1 cellular context compared by ENCODE assay signal in genomic region chr6:14464049-14464448, GRCh38.
TF ChIP-seq lines count a peak whose summit lies in the region.

No MANE protein-coding gene starts in this region.

TF ChIP-seq in K562, 482 proteins besides CTCF, POLR2A, EP300 and RAD21 (continued from another document and continues in another):
- TF ChIP-seq ZNF609 (CRISPR knock-in tag; IDR thresholded peaks at IDR 0.05; ENCODE audit: borderline replicate concordance) (no peak), BACH1 (tag; IDR thresholded peaks at IDR 0.05) (peak; percentile 76), ZNF316 (IDR thresholded peaks at IDR 0.05) (peak; percentile 99), ZNF239 (CRISPR knock-in tag; IDR thresholded peaks at IDR 0.05) (no peak), VEZF1 (CRISPR knock-in tag; IDR thresholded peaks at IDR 0.05) (peak; percentile 51; the same call in 1 of the 2 replicates), TAL1 (IDR thresholded peaks at IDR 0.05) (peak; percentile 26; the same call in 1 of the 2 replicates), RBM25 (IDR thresholded peaks at IDR 0.05; ENCODE audit: low read depth, low read length, severe bottlenecking) (no peak), ELF2 (CRISPR knock-in tag; IDR thresholded peaks at IDR 0.05) (no peak), PHB (CRISPR knock-in tag; IDR thresholded peaks at IDR 0.05) (no peak), RCOR1 (IDR thresholded peaks at IDR 0.05; ENCODE audit: borderline replicate concordance in 1 of 2, low read depth in 2 of 2, low read length in 2 of 2) (peak in 1 of 2 experiments; percentile 78; a peak in 1 of 4 replicates), ZNF175 (CRISPR knock-in tag; IDR thresholded peaks at IDR 0.05; ENCODE audit: low read depth) (no peak), CHCHD3 (CRISPR knock-in tag; IDR thresholded peaks at IDR 0.05) (no peak), ELK1 (CRISPR knock-in tag; IDR thresholded peaks at IDR 0.05) (no peak), E2F4 (CRISPR knock-in tag; IDR thresholded peaks at IDR 0.05; ENCODE audit: low read depth) (no peak), RBM15 (IDR thresholded peaks at IDR 0.05; ENCODE audit: insufficient read depth, low read length) (no peak), PKNOX1 (IDR thresholded peaks at IDR 0.05) (no peak), ZNF24 (IDR thresholded peaks at IDR 0.05) (no peak), TFAP4 (CRISPR knock-in tag; IDR thresholded peaks at IDR 0.05; ENCODE audit: borderline replicate concordance) (peak; percentile 43), ZBTB43 (CRISPR knock-in tag; IDR thresholded peaks at IDR 0.05) (no peak), HDAC8 (tag; IDR thresholded peaks at IDR 0.05) (no peak), ZNF274 (IDR thresholded peaks at IDR 0.05; ENCODE audit: borderline replicate concordance, low read depth, low read length) (no peak), LARP7 (IDR thresholded peaks at IDR 0.05) (no peak), KLF10 (CRISPR knock-in tag; IDR thresholded peaks at IDR 0.05) (no peak), ZNF23 (CRISPR knock-in tag; IDR thresholded peaks at IDR 0.05) (no peak), NEUROD1 (IDR thresholded peaks at IDR 0.05; ENCODE audit: borderline replicate concordance, low read depth, low read length, partially characterized antibody) (no peak), FOXO4 (CRISPR knock-in tag; IDR thresholded peaks at IDR 0.05) (no peak), SMARCC2 (IDR thresholded peaks at IDR 0.05; ENCODE audit: low read depth) (no peak), C11orf30 (IDR thresholded peaks at IDR 0.05; ENCODE audit: low read depth) (peak; percentile 99), HOMEZ (CRISPR knock-in tag; IDR thresholded peaks at IDR 0.05) (no peak), SMARCA5 (IDR thresholded peaks at IDR 0.05) (no peak), ZNF277 (CRISPR knock-in tag; IDR thresholded peaks at IDR 0.05; ENCODE audit: borderline replicate concordance) (no peak), MTF1 (CRISPR knock-in tag; IDR thresholded peaks at IDR 0.05; ENCODE audit: borderline replicate concordance) (no peak), CLOCK (CRISPR knock-in tag; IDR thresholded peaks at IDR 0.05; ENCODE audit: borderline replicate concordance) (no peak), ZNF436 (CRISPR knock-in tag; IDR thresholded peaks at IDR 0.05) (no peak), MYBL2 (IDR thresholded peaks at IDR 0.05; ENCODE audit: low read depth) (no peak; the same call in 1 of the 2 replicates), MYBL2 (CRISPR knock-in tag; IDR thresholded peaks at IDR 0.05; ENCODE audit: borderline replicate concordance) (no peak), GTF2F1 (IDR thresholded peaks at IDR 0.05; ENCODE audit: low read depth, low read length) (no peak), ZNF121 (CRISPR knock-in tag; conservative IDR thresholded peaks at IDR 0.05) (no peak), THRAP3 (IDR thresholded peaks at IDR 0.05; ENCODE audit: borderline replicate concordance) (no peak), NRF1 (conservative IDR thresholded peaks at IDR 0.05 in 1 of 2, IDR thresholded peaks at IDR 0.05 in 1 of 2) (no peak), SETDB1 (IDR thresholded peaks at IDR 0.05; ENCODE audit: low read length) (no peak), ZNF347 (CRISPR knock-in tag; IDR thresholded peaks at IDR 0.05; ENCODE audit: low read depth) (no peak), ELF1 (tag; IDR thresholded peaks at IDR 0.05) (no peak), PTTG1 (tag; IDR thresholded peaks at IDR 0.05; ENCODE audit: low read depth) (no peak), KAT7 (CRISPR knock-in tag; IDR thresholded peaks at IDR 0.05; ENCODE audit: borderline replicate concordance) (no peak), ZNF695 (CRISPR knock-in tag; IDR thresholded peaks at IDR 0.05) (no peak), PPARD (CRISPR knock-in tag; IDR thresholded peaks at IDR 0.05) (no peak), MAZ (CRISPR knock-in tag; conservative IDR thresholded peaks at IDR 0.05 in 1 of 2, IDR thresholded peaks at IDR 0.05 in 1 of 2) (peak in 1 of 2 experiments; percentile 56; a peak in 2 of 4 replicates), MECOM (CRISPR knock-in tag; IDR thresholded peaks at IDR 0.05) (peak; percentile 54; the same call in 1 of the 2 replicates), HDGF (IDR thresholded peaks at IDR 0.05) (no peak)
